Comparison of ENCODE assay signal across 23 cellular contexts in the genomic region with DNA sequence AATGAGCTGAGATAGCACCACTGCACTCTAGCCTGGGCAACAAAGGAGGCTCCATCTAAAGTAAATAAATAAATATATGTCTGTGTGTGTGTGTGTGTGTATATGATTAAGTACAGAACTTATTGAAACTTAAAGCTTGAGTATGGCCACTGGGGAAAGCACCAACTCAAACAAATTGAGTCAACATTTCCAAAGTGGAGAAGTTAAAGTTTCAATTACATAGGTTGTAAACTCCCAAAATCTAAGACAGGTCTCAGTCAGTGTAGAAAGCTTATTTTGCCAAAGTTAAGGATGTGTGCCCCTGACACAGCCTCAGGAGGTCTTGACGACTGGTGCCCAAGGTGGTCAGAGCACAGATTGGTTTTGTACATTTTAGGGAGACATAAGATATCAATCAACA.
"Had no signal": no experiment of that assay in that cellular context is flagged by ENCODE, and none has a peak within 500 bp of the region (broad histone marks: within the 10 kb centered on the region; RNA-seq: fewer than 3 reads in every experiment).

No MANE protein-coding gene starts in this region.

- H3K4me1 Mint-ChIP-seq: activated naive CD4-positive, alpha-beta T cell treated with anti-CD3 and anti-CD28 coated beads, Interleukin-2, amount 10 ng/mL, durations not matched to agents 7 days and 5 days; memory B cell; nephron progenitor cell; WTC11 had no signal

- H3K4me3 ChIP-seq: heart left ventricle, mucosa of descending colon, right lobe of liver, skin epidermis, testis, vagina had no signal

- H3K4me3 Mint-ChIP-seq: activated naive CD4-positive, alpha-beta T cell treated with anti-CD3 and anti-CD28 coated beads, Interleukin-2, amount 10 ng/mL, durations not matched to agents 7 days and 5 days; activated T-cell treated with anti-CD3 and anti-CD28 coated beads, Interleukin-2, amount 50 U/mL, for 4 hours; memory B cell; nephron progenitor cell; WTC11 had no signal

- DNase-seq: activated CD4-positive, alpha-beta T cell treated with anti-CD3 and anti-CD28 coated beads, Interleukin-2, amount 50 U/mL, for 48 hours; activated CD8-positive, alpha-beta memory T cell treated with anti-CD3 and anti-CD28 coated beads, Interleukin-2, amount 50 U/mL, for 48 hours; activated naive CD4-positive, alpha-beta T cell treated with anti-CD3 and anti-CD28 coated beads, Interleukin-2, amount 10 ng/mL, durations not matched to agents 7 days and 5 days; activated T-cell treated with anti-CD3 and anti-CD28 coated beads, Interleukin-2, amount 50 U/mL, for 4 hours; amygdala; cerebellar nuclear complex; cortex of kidney; heart left ventricle; left colon; mucosa of descending colon; nephron progenitor cell; occipital lobe; right lobe of liver; stimulated activated CD4-positive, alpha-beta T cell treated with anti-CD3 and anti-CD28 coated beads, Interleukin-1b, Interleukin-23, amount 100 ng/mL, for 48 hours; T1000; testis; trophoblast cell had no signal

- H3K9me3 ChIP-seq: heart left ventricle, mucosa of descending colon, right lobe of liver, testis, vagina had no signal

- FAIRE-seq: bronchial epithelial cell, keratinocyte had no signal

- H3K36me3 ChIP-seq: heart left ventricle, right lobe of liver, vagina had no signal

- H3K27ac Mint-ChIP-seq: activated naive CD4-positive, alpha-beta T cell treated with anti-CD3 and anti-CD28 coated beads, Interleukin-2, amount 10 ng/mL, durations not matched to agents 7 days and 5 days; memory B cell; nephron progenitor cell; WTC11 had no signal

- H3K27ac ChIP-seq: heart left ventricle, right lobe of liver, skin epidermis, testis, vagina had no signal

- ATAC-seq: activated T-cell treated with anti-CD3 and anti-CD28 coated beads, Interleukin-2, amount 50 U/mL, for 4 hours; heart left ventricle; left colon; mucosa of descending colon; right lobe of liver; WTC11 had no signal

- H3K27me3 Mint-ChIP-seq: activated naive CD4-positive, alpha-beta T cell treated with anti-CD3 and anti-CD28 coated beads, Interleukin-2, amount 10 ng/mL, durations not matched to agents 7 days and 5 days; memory B cell had no signal

- H3K27me3 ChIP-seq: heart left ventricle, right lobe of liver, testis, vagina had no signal

- H3K4me1 ChIP-seq: heart left ventricle, right lobe of liver, testis, vagina had no signal
